Comparison of ENCODE assay signal across 27 cellular contexts in genomic region chr20:22866757-22867425, GRCh38.
A peak's percentile ranks its signal among the peaks of the same experiment; 100 is the strongest.
DNase-seq lines count a peak whose midpoint lies in the region; ATAC-seq and TF ChIP-seq lines count a peak whose summit lies in the region.
"Had no signal": no experiment of that assay in that cellular context is flagged by ENCODE, and none has a peak within 500 bp of the region (broad histone marks: within the 10 kb centered on the region; RNA-seq: fewer than 3 reads in every experiment).

No MANE protein-coding gene starts in this region.

- ATAC-seq in Right ventricle myocardium superior (ENCODE audit: poor library complexity), result no peak
- ATAC-seq in GM18502 (IDR thresholded peaks at IDR 0.05; ENCODE audit: poor library complexity, unreplicated experiment), result no peak
- no peak for ATAC-seq in CD8-positive, alpha-beta T cell
- ATAC-seq: activated CD8-positive, alpha-beta T cell treated with anti-CD3 and anti-CD28 coated beads, Interleukin-2, amount 10 ng/mL, durations not matched to agents 7 days and 5 days; activated naive CD4-positive, alpha-beta T cell treated with anti-CD3 and anti-CD28 coated beads, Interleukin-2, amount 50 U/mL, for 72 hours; foreskin keratinocyte; naive thymus-derived CD8-positive, alpha-beta T cell; T-helper 17 cell had no signal

- no peak overlapping the region for H2BK15ac ChIP-seq in mesenchymal stem cell (ENCODE audit: low read depth, poor library complexity, severe bottlenecking)

- H2BK12ac ChIP-seq in mesenchymal stem cell (ENCODE audit: low read length in 2 of 2), result no peak overlapping the region

- H3K4me3 ChIP-seq in left ventricle myocardium inferior (no peak overlapping the region), mesenchymal stem cell (ENCODE audit: insufficient read depth in 1 of 2, low read depth in 1 of 2, low read length in 2 of 2) (no peak overlapping the region)
- no peak overlapping the region for H3K4me3 ChIP-seq in CD8-positive, alpha-beta T cell (ENCODE audit: low read depth, low read length)
- H3K4me3 ChIP-seq: HAP-1, MG63, spleen, tibial nerve had no signal

- POLR2A ChIA-PET in CD8-positive, alpha-beta T cell (lab: Charles Lee), result no interaction called here

- H3K27ac Mint-ChIP-seq in activated T-helper 2 cell treated with anti-CD3 and anti-CD28 coated beads, Interferon-gamma antibody, Interleukin-2, Interleukin-4, amounts not matched to agents 10 μg/mL and 5 μg/mL and 100 μg/mL, durations not matched to agents 14 hours and 24 hours and 36 hours, result no peak overlapping the region
- no peak overlapping the region for H3K27ac Mint-ChIP-seq in CD8-positive, alpha-beta T cell
- H3K27ac Mint-ChIP-seq: activated CD8-positive, alpha-beta T cell treated with anti-CD3 and anti-CD28 coated beads, Interleukin-2, amount 10 ng/mL, durations not matched to agents 7 days and 5 days; activated naive CD4-positive, alpha-beta T cell treated with anti-CD3 and anti-CD28 coated beads, Interleukin-2, amount 50 U/mL, for 72 hours; CD8-positive, alpha-beta memory T cell; mesothelial cell of epicardium; naive thymus-derived CD8-positive, alpha-beta T cell; T-helper 17 cell had no signal

- H3K9ac ChIP-seq in mesenchymal stem cell (ENCODE audit: low read length), result peak overlapping the region; percentile 42
- H3K9ac ChIP-seq: SK-N-SH had no signal

- no peak overlapping the region for H3K4ac ChIP-seq in mesenchymal stem cell (ENCODE audit: low read depth in 1 of 2, low read length in 2 of 2)

- no peak overlapping the region for H2AK5ac ChIP-seq in mesenchymal stem cell (ENCODE audit: low read length, severe bottlenecking)

- no peak overlapping the region for H3K23ac ChIP-seq in mesenchymal stem cell (ENCODE audit: low read length in 2 of 2)

- intact Hi-C loops in left ventricle myocardium inferior (cut with micrococcal nuclease) (loop anchor here (10.0 kb wide), 2 partner anchors 108 to 178 kb away; partner anchors contain the start of gene THBD), Right ventricle myocardium superior (cut with DNase I) (no loop called here)
- intact Hi-C loops in activated T-helper 2 cell treated with anti-CD3 and anti-CD28 coated beads, Interferon-gamma antibody, Interleukin-2, Interleukin-4, amounts not matched to agents 10 μg/mL and 5 μg/mL and 100 μg/mL, durations not matched to agents 14 hours and 24 hours and 36 hours (cut with micrococcal nuclease), result no loop called here
- intact Hi-C loops in CD8-positive, alpha-beta T cell (cut with DNase I, micrococcal nuclease), result no loop called here

- H3K4me1 ChIP-seq in left ventricle myocardium inferior (peaks cover 19% of the 10 kb centered on the region), mesenchymal stem cell (ENCODE audit: control insufficient read depth, insufficient read depth, low read depth, low read length) (no peaks in the 10 kb centered on the region)
- no peaks in the 10 kb centered on the region for H3K4me1 ChIP-seq in CD8-positive, alpha-beta T cell (ENCODE audit: insufficient read depth, low read length)
- H3K4me1 ChIP-seq: HAP-1, spleen, tibial nerve had no signal

- H2BK120ac ChIP-seq in mesenchymal stem cell (ENCODE audit: low read depth, low read length), result no peak overlapping the region

- 50% methylated on average over 3 of the region's 4 CpGs for WGBS in mesenchymal stem cell

- H4K8ac ChIP-seq in mesenchymal stem cell (ENCODE audit: low read length), result no peak overlapping the region

- no peaks in the 10 kb centered on the region for H3K79me1 ChIP-seq in mesenchymal stem cell (replicated peaks; ENCODE audit: low read length, poor library complexity, severe bottlenecking)

- no peaks in the 10 kb centered on the region for H3K36me3 Mint-ChIP-seq in activated T-helper 2 cell treated with anti-CD3 and anti-CD28 coated beads, Interferon-gamma antibody, Interleukin-2, Interleukin-4, amounts not matched to agents 10 μg/mL and 5 μg/mL and 100 μg/mL, durations not matched to agents 14 hours and 24 hours and 36 hours (ENCODE audit: low read depth)
- no peaks in the 10 kb centered on the region for H3K36me3 Mint-ChIP-seq in CD8-positive, alpha-beta T cell
- H3K36me3 Mint-ChIP-seq: activated naive CD4-positive, alpha-beta T cell treated with anti-CD3 and anti-CD28 coated beads, Interleukin-2, amount 50 U/mL, for 72 hours; CD8-positive, alpha-beta memory T cell; mesothelial cell of epicardium; naive thymus-derived CD8-positive, alpha-beta T cell had no signal

- no peak overlapping the region for H2BK5ac ChIP-seq in mesenchymal stem cell (ENCODE audit: low read depth, low read length, poor library complexity, severe bottlenecking)

- DNase-seq in left ventricle myocardium inferior, result no peak
- DNase-seq in Right ventricle myocardium superior, result no peak
- DNase-seq in dermis blood vessel endothelial cell, result peak; percentile 66
- peak; percentile 28 for DNase-seq in mesenchymal stem cell
- no peak for DNase-seq in activated T-helper 2 cell treated with anti-CD3 and anti-CD28 coated beads, Interferon-gamma antibody, Interleukin-2, Interleukin-4, amounts not matched to agents 10 μg/mL and 5 μg/mL and 100 μg/mL, durations not matched to agents 14 hours and 24 hours and 36 hours (ENCODE audit: low spot score)
- DNase-seq in NCI-H1105 (lab: John Stamatoyannopoulos, UW), result no peak
- no peak for DNase-seq in CD8-positive, alpha-beta T cell
- DNase-seq: activated CD8-positive, alpha-beta T cell treated with anti-CD3 and anti-CD28 coated beads, Interleukin-2, amount 10 ng/mL, durations not matched to agents 7 days and 5 days; CD8-positive, alpha-beta memory T cell; cerebellar nuclear complex; DMS53; foreskin keratinocyte; MG63; naive thymus-derived CD8-positive, alpha-beta T cell; NCI-H1417 treated with DMSO at 0.1 percent for 48 hours; NCI-H446 treated with DMSO at 0.1 percent for 48 hours; NCI-H82; occipital lobe; SK-N-SH; spleen; T-helper 17 cell had no signal

- no peak overlapping the region for H2AFZ ChIP-seq in mesenchymal stem cell (ENCODE audit: low read depth, low read length)

- H3K27ac ChIP-seq in left ventricle myocardium inferior (replicated peaks) (peak overlapping the region; percentile 62), mesenchymal stem cell (ENCODE audit: low read length, poor library complexity, severe bottlenecking) (no peak overlapping the region)
- no peak overlapping the region for H3K27ac ChIP-seq in CD8-positive, alpha-beta T cell (ENCODE audit: low read depth, low read length)
- H3K27ac ChIP-seq: foreskin keratinocyte, RWPE1, spleen, tibial nerve had no signal

- TF ChIP-seq CTCF in left ventricle myocardium inferior (IDR thresholded peaks at IDR 0.05; ENCODE audit: borderline replicate concordance), result no peak
- no peak for TF ChIP-seq CTCF in CD8-positive, alpha-beta T cell (IDR thresholded peaks at IDR 0.05)

- H3K9me3 Mint-ChIP-seq in activated T-helper 2 cell treated with anti-CD3 and anti-CD28 coated beads, Interferon-gamma antibody, Interleukin-2, Interleukin-4, amounts not matched to agents 10 μg/mL and 5 μg/mL and 100 μg/mL, durations not matched to agents 14 hours and 24 hours and 36 hours, result no peaks in the 10 kb centered on the region
- peaks cover 5% of the 10 kb centered on the region for H3K9me3 Mint-ChIP-seq in CD8-positive, alpha-beta T cell

- no peak overlapping the region for H4K91ac ChIP-seq in mesenchymal stem cell (ENCODE audit: low read length)

- no peak overlapping the region for H3K4me2 ChIP-seq in mesenchymal stem cell (ENCODE audit: low read length, poor library complexity, severe bottlenecking)
- H3K4me2 ChIP-seq: SK-N-SH had no signal

- H3K18ac ChIP-seq in mesenchymal stem cell (ENCODE audit: low read depth in 1 of 2, low read length in 2 of 2), result no peak overlapping the region

- CTCF ChIA-PET in CD8-positive, alpha-beta T cell (lab: Charles Lee), result no interaction called here

- H3K27me3 Mint-ChIP-seq in activated T-helper 2 cell treated with anti-CD3 and anti-CD28 coated beads, Interferon-gamma antibody, Interleukin-2, Interleukin-4, amounts not matched to agents 10 μg/mL and 5 μg/mL and 100 μg/mL, durations not matched to agents 14 hours and 24 hours and 36 hours (ENCODE audit: low read depth), result peaks cover 2% of the 10 kb centered on the region
- peaks cover 4% of the 10 kb centered on the region for H3K27me3 Mint-ChIP-seq in CD8-positive, alpha-beta T cell (ENCODE audit: low read depth)
- H3K27me3 Mint-ChIP-seq: CD8-positive, alpha-beta memory T cell; naive thymus-derived CD8-positive, alpha-beta T cell; T-helper 17 cell had no signal

- H3K4me1 Mint-ChIP-seq in activated T-helper 2 cell treated with anti-CD3 and anti-CD28 coated beads, Interferon-gamma antibody, Interleukin-2, Interleukin-4, amounts not matched to agents 10 μg/mL and 5 μg/mL and 100 μg/mL, durations not matched to agents 14 hours and 24 hours and 36 hours (ENCODE audit: low read depth), result no peaks in the 10 kb centered on the region
- no peaks in the 10 kb centered on the region for H3K4me1 Mint-ChIP-seq in CD8-positive, alpha-beta T cell (ENCODE audit: low read depth)
- H3K4me1 Mint-ChIP-seq: CD8-positive, alpha-beta memory T cell; mesothelial cell of epicardium; naive thymus-derived CD8-positive, alpha-beta T cell; T-helper 17 cell had no signal

- H3K27me3 ChIP-seq in left ventricle myocardium inferior (ENCODE audit: low read depth) (peaks cover 8% of the 10 kb centered on the region), mesenchymal stem cell (ENCODE audit: control insufficient read depth in 1 of 2, insufficient read depth in 1 of 2, low read length in 2 of 2) (peaks cover 8 to 11% of the 10 kb centered on the region in 2 experiments)
- no peaks in the 10 kb centered on the region for H3K27me3 ChIP-seq in CD8-positive, alpha-beta T cell (ENCODE audit: insufficient read depth, low read length)
- H3K27me3 ChIP-seq: foreskin keratinocyte, MG63, spleen, tibial nerve had no signal

- no peak overlapping the region for H3K4me3 Mint-ChIP-seq in activated T-helper 2 cell treated with anti-CD3 and anti-CD28 coated beads, Interferon-gamma antibody, Interleukin-2, Interleukin-4, amounts not matched to agents 10 μg/mL and 5 μg/mL and 100 μg/mL, durations not matched to agents 14 hours and 24 hours and 36 hours (ENCODE audit: low read depth)
- no peak overlapping the region for H3K4me3 Mint-ChIP-seq in CD8-positive, alpha-beta T cell
- H3K4me3 Mint-ChIP-seq: activated CD8-positive, alpha-beta T cell treated with anti-CD3 and anti-CD28 coated beads, Interleukin-2, amount 10 ng/mL, durations not matched to agents 7 days and 5 days; CD8-positive, alpha-beta memory T cell; mesothelial cell of epicardium; naive thymus-derived CD8-positive, alpha-beta T cell; T-helper 17 cell had no signal

- H3K36me3 ChIP-seq in left ventricle myocardium inferior (no peaks in the 10 kb centered on the region), mesenchymal stem cell (ENCODE audit: control insufficient read depth in 1 of 2, insufficient read depth in 2 of 2, low read depth in 1 of 2, low read length in 2 of 2) (no peaks in the 10 kb centered on the region)
- H3K36me3 ChIP-seq in CD8-positive, alpha-beta T cell (ENCODE audit: insufficient read depth, low read length), result no peaks in the 10 kb centered on the region
- H3K36me3 ChIP-seq: HAP-1, MG63, spleen, tibial nerve had no signal

- peaks cover 26% of the 10 kb centered on the region for H3K9me3 ChIP-seq in left ventricle myocardium inferior (replicated peaks)
- H3K9me3 ChIP-seq in mesenchymal stem cell (ENCODE audit: control insufficient read depth, low read length), result no peaks in the 10 kb centered on the region
- no peaks in the 10 kb centered on the region for H3K9me3 ChIP-seq in CD8-positive, alpha-beta T cell (ENCODE audit: low read length)
- H3K9me3 ChIP-seq: HAP-1, MG63, SK-N-SH had no signal

- no peak overlapping the region for H3K14ac ChIP-seq in mesenchymal stem cell (ENCODE audit: low read length in 2 of 2)

Comparison
In these comparisons a context has a peak if more than half of its experiments do, and no peak if none do; other contexts are left out.
1. DNase-seq: peak in dermis blood vessel endothelial cell (single experiment) and mesenchymal stem cell (single experiment); none in left ventricle myocardium inferior (single experiment), Right ventricle myocardium superior (single experiment), activated T-helper 2 cell treated with anti-CD3 and anti-CD28 coated beads, Interferon-gamma antibody, Interleukin-2, Interleukin-4, amounts not matched to agents 10 μg/mL and 5 μg/mL and 100 μg/mL, durations not matched to agents 14 hours and 24 hours and 36 hours (single experiment), NCI-H1105 (single experiment) and CD8-positive, alpha-beta T cell (0 of 7).